In genomic region chr6:44655368-44656342, GRCh38 we compare ENCODE assay signal across 8 cellular contexts.
DNase-seq lines count a peak whose midpoint lies in the region; ATAC-seq and TF ChIP-seq lines count a peak whose summit lies in the region.

No MANE protein-coding gene starts in this region.

- ATAC-seq in activated CD4-positive, CD25-positive, alpha-beta regulatory T cell treated with anti-CD3 and anti-CD28 coated beads, Interleukin-2, amount 50 U/mL, for 24 hours: peak; percentile 54 to 56
- ATAC-seq in HG02840 (IDR thresholded peaks at IDR 0.05; ENCODE audit: low FRiP score, unreplicated experiment): no peak

- no peak overlapping the region for H3K4me3 ChIP-seq in cardiac fibroblast (replicated peaks in 1 of 2; ENCODE audit: low read depth in 2 of 2, low read length in 2 of 2)

- peaks cover 0 to 4% (median 0%) of the 10 kb centered on the region in 3 experiments; a peak in 2 of 7 replicates for H3K36me3 Mint-ChIP-seq in H9 (ENCODE audit: insufficient read depth in 1 of 3, low read depth in 3 of 3)

- H3K27me3 Mint-ChIP-seq in H9 (ENCODE audit: low read depth): peaks cover 9% of the 10 kb centered on the region

- no peak overlapping the region for H2AFZ ChIP-seq in H9 (ENCODE audit: low read length)

- peak overlapping the region; percentile 6 to 45 (median 21); a peak in 6 of 7 replicates for H3K27ac Mint-ChIP-seq in H9

- WGBS in H9 (ENCODE audit: extremely low coverage, insufficient read length, low lambda C conversion rate): no CpG with 5 or more reads among the region's 26 CpGs

- H2BK20ac ChIP-seq in H9 (ENCODE audit: low read depth, low read length, poor library complexity, severe bottlenecking): no peak overlapping the region

- H3T11ph ChIP-seq in H9 (ENCODE audit: low read length): no peak overlapping the region

- H4K5ac ChIP-seq in H9 (ENCODE audit: insufficient read length, low read depth, low read length): no peak overlapping the region

- H3K14ac ChIP-seq in H9 (ENCODE audit: insufficient read depth, low read length): no peak overlapping the region

- no peak overlapping the region for H3K56ac ChIP-seq in H9 (ENCODE audit: insufficient read length, low read depth, low read length)

- peak; percentile 83 for DNase-seq in CD1c-positive myeloid dendritic cell (ENCODE audit: extremely low spot score)
- DNase-seq in H9: peak; percentile 93
- DNase-seq in NCI-H2196 treated with DMSO at 0.1 percent for 48 hours (lab: John Stamatoyannopoulos, UW; ENCODE audit: unreplicated experiment): peak; percentile 9
- peak; percentile 84 to 85 for DNase-seq in cardiac fibroblast (ENCODE audit: low read depth in 2 of 2)
- DNase-seq in kidney glomerular epithelial cell (lab: John Stamatoyannopoulos, UW): peak; percentile 19
- peak; percentile 67 to 76 for DNase-seq in stimulated activated CD4-positive, alpha-beta T cell treated with anti-CD3 and anti-CD28 coated beads, Interleukin-1b, Interleukin-23, amount 100 ng/mL, for 4 hours (ENCODE audit: low read depth in 2 of 2)

- H2BK5ac ChIP-seq in H9 (ENCODE audit: insufficient read length, low read length): no peak overlapping the region

- H2AK5ac ChIP-seq in H9 (ENCODE audit: insufficient read length, low read length): no peak overlapping the region

- no peak overlapping the region for H3K18ac ChIP-seq in H9 (ENCODE audit: insufficient read length, low read depth, low read length)

- H3K79me2 ChIP-seq in H9 (ENCODE audit: insufficient read depth, low read length): no peaks in the 10 kb centered on the region

- H3K27me3 ChIP-seq in H9 (ENCODE audit: insufficient read depth, low read length): no peaks in the 10 kb centered on the region

- H3K79me1 ChIP-seq in H9 (ENCODE audit: insufficient read depth, low read depth, low read length, poor library complexity, severe bottlenecking): no peaks in the 10 kb centered on the region

- H4K8ac ChIP-seq in H9 (replicated peaks; ENCODE audit: insufficient read length, low read depth, low read length): no peak overlapping the region

- 0 out of 2 replicates have a peak, but pooled peaks cover 5% of the 10 kb centered on the region for H3K4me1 ChIP-seq in H9 (ENCODE audit: insufficient read depth, low read length)

- H3K9ac ChIP-seq in H9 (ENCODE audit: extremely low read depth, insufficient read length, low read length): no peak overlapping the region

- H4K20me1 ChIP-seq in H9 (ENCODE audit: control insufficient read depth, insufficient read depth, insufficient read length): no peaks in the 10 kb centered on the region

- no peak overlapping the region for H2BK12ac ChIP-seq in H9 (ENCODE audit: insufficient read length, low read depth, low read length)

- H3K23ac ChIP-seq in H9 (ENCODE audit: insufficient read length, low read depth, low read length): no peak overlapping the region

- no peak overlapping the region for H3K4me2 ChIP-seq in H9 (ENCODE audit: insufficient read depth, insufficient read length, low read length)

- no peak overlapping the region for H3K27ac ChIP-seq in H9 (ENCODE audit: insufficient read length, low read depth, low read length)

- no peak overlapping the region for H2BK15ac ChIP-seq in H9 (ENCODE audit: low read depth, low read length)

- peaks cover 3 to 6% of the 10 kb centered on the region in 2 experiments; a peak in 3 of 5 replicates for H3K9me3 Mint-ChIP-seq in H9

- H2BK120ac ChIP-seq in H9 (ENCODE audit: low read depth, low read length, poor library complexity, severe bottlenecking): no peak overlapping the region

- H4K91ac ChIP-seq in H9 (ENCODE audit: insufficient read length, low read depth, low read length): no peak overlapping the region

- TF ChIP-seq CTCF in H9 (conservative IDR thresholded peaks at IDR 0.05): peak; percentile 98
- TF ChIP-seq CTCF in cardiac fibroblast (IDR thresholded peaks at IDR 0.05; ENCODE audit: low read depth, low read length): peak; percentile 97

- H3K9me3 ChIP-seq in H9 (ENCODE audit: control insufficient read depth, low read depth, low read length): no peaks in the 10 kb centered on the region

- no peak overlapping the region for H3K4ac ChIP-seq in H9 (ENCODE audit: low read depth, low read length)

- H3K4me3 Mint-ChIP-seq in H9: peak overlapping the region in 1 of 2 experiments; percentile 41; a peak in 2 of 5 replicates

- H3K23me2 ChIP-seq in H9 (ENCODE audit: insufficient read length, low read depth, low read length, poor library complexity, severe bottlenecking): no peaks in the 10 kb centered on the region

- H3K4me1 Mint-ChIP-seq in H9: peaks cover 24 to 27% of the 10 kb centered on the region in 2 experiments

Comparison
In these comparisons a context has a peak if more than half of its experiments do, and no peak if none do; other contexts are left out.
1. DNase-seq: peak in every context shown above with its lines; median percentile 93 in H9; 84 in cardiac fibroblast; 83 in CD1c-positive myeloid dendritic cell; 72 in stimulated activated CD4-positive, alpha-beta T cell treated with anti-CD3 and anti-CD28 coated beads, Interleukin-1b, Interleukin-23, amount 100 ng/mL, for 4 hours; 19 in kidney glomerular epithelial cell; 9 in NCI-H2196 treated with DMSO at 0.1 percent for 48 hours.